Comparison of ENCODE assay signal across 1 cellular context in the genomic region with DNA sequence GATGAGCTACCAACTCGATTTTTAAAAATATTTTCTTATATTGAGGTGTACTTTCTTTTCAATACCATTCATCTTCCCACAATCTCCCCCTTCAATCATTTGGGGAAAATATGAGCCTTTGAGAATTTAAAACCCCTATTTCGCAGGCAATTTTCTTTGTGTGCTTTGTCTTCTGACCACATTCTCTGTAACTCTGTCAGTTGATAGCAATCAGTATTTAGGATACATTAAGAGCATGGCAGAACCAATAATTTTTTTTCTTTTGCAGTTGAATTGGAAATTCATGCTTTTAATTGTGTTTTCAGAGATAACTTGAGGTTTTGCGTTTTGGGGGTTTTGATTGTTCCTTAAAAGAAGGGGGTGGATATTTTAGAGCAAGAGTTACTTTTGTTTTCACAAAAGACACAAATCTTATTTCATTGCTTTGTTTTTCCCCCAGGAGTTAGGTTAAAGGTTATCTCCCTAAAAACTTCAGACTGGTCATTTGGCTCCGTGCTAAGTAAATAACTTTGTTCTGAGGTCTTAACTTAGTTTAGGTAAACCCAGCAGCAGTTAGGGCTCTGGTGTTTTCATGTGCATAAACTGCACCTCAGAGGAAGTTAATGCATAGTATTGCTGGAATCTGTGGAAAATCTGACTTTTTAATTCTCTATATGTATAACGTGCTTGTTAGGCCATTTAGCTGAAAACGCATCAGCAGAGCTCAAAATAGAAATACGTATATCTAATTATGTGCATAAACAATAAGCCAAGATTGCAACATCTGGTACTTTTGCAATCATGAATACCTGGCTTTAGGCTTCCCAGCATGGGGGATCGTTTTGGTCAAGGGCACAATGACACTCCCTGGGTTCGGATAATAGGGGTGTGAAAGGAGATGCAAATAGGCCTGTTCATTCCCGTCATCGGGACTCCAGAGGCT.
TF ChIP-seq lines count a peak whose summit lies in the region.

No MANE protein-coding gene starts in this region.

TF ChIP-seq in HEK293, 187 proteins besides CTCF, POLR2A, EP300 and RAD21 (continued from another document):
- TF ChIP-seq ZNF513 (tag by site-specific recombination; IDR thresholded peaks at IDR 0.05) (no peak), ZNF776 (tag by site-specific recombination; IDR thresholded peaks at IDR 0.05; ENCODE audit: borderline replicate concordance) (no peak), ZXDB (tag by site-specific recombination; IDR thresholded peaks at IDR 0.05) (0 out of 2 replicates have a peak, but pooled peaks have one; percentile 28), ZNF660 (tag by site-specific recombination; IDR thresholded peaks at IDR 0.05) (no peak), ZNF610 (tag by site-specific recombination; IDR thresholded peaks at IDR 0.05; ENCODE audit: borderline replicate concordance) (no peak), ZNF10 (tag by site-specific recombination; IDR thresholded peaks at IDR 0.05) (no peak), KLF7 (tag by site-specific recombination; IDR thresholded peaks at IDR 0.05; ENCODE audit: borderline replicate concordance) (no peak), ZNF561 (tag by site-specific recombination; IDR thresholded peaks at IDR 0.05; ENCODE audit: borderline replicate concordance) (0 out of 2 replicates have a peak, but pooled peaks have one; percentile 20), ZNF521 (tag by site-specific recombination; IDR thresholded peaks at IDR 0.05) (no peak), ZNF202 (tag by site-specific recombination; IDR thresholded peaks at IDR 0.05; ENCODE audit: borderline replicate concordance) (no peak), ZNF311 (tag by site-specific recombination; IDR thresholded peaks at IDR 0.05; ENCODE audit: borderline replicate concordance) (no peak), ZNF510 (tag by site-specific recombination; IDR thresholded peaks at IDR 0.05; ENCODE audit: insufficient replicate concordance) (no peak), ZNF843 (tag by site-specific recombination; IDR thresholded peaks at IDR 0.05) (peak; percentile 43; the same call in 1 of the 2 replicates), TRIM28 (IDR thresholded peaks at IDR 0.05; ENCODE audit: borderline replicate concordance, low read length) (peak; percentile 45; the same call in 1 of the 2 replicates), ZNF184 (tag by site-specific recombination; IDR thresholded peaks at IDR 0.05) (no peak), ZNF335 (tag by site-specific recombination; conservative IDR thresholded peaks at IDR 0.05) (no peak), ZNF302 (tag by site-specific recombination; IDR thresholded peaks at IDR 0.05; ENCODE audit: low read depth) (no peak), ZNF768 (tag by site-specific recombination; IDR thresholded peaks at IDR 0.05) (no peak), ZNF114 (tag by site-specific recombination; IDR thresholded peaks at IDR 0.05) (no peak), TCF7L2 (IDR thresholded peaks at IDR 0.05; ENCODE audit: borderline replicate concordance, low read depth, low read length) (peak; percentile 53; the same call in 1 of the 2 replicates), OVOL3 (tag by site-specific recombination; IDR thresholded peaks at IDR 0.05) (no peak), KLF16 (tag by site-specific recombination; IDR thresholded peaks at IDR 0.05) (no peak), ZNF596 (tag by site-specific recombination; IDR thresholded peaks at IDR 0.05) (no peak), ZNF785 (tag by site-specific recombination; IDR thresholded peaks at IDR 0.05) (no peak), ZBTB21 (tag by site-specific recombination; IDR thresholded peaks at IDR 0.05) (no peak), ZNF664 (tag by site-specific recombination; IDR thresholded peaks at IDR 0.05) (0 out of 2 replicates have a peak, but pooled peaks have one; percentile 5), ZNF639 (tag by site-specific recombination; IDR thresholded peaks at IDR 0.05) (no peak), ZNF274 (IDR thresholded peaks at IDR 0.05; ENCODE audit: low read length) (no peak), ZNF274 (tag by site-specific recombination; IDR thresholded peaks at IDR 0.05; ENCODE audit: borderline replicate concordance) (no peak), ZNF530 (tag by site-specific recombination; IDR thresholded peaks at IDR 0.05; ENCODE audit: low read depth) (no peak), SETDB1 (IDR thresholded peaks at IDR 0.05; ENCODE audit: insufficient read length, low read length) (no peak), ZNF394 (tag by site-specific recombination; IDR thresholded peaks at IDR 0.05; ENCODE audit: borderline replicate concordance) (no peak), ZBTB17 (tag by site-specific recombination; IDR thresholded peaks at IDR 0.05) (no peak), ZNF449 (tag by site-specific recombination; IDR thresholded peaks at IDR 0.05) (0 out of 2 replicates have a peak, but pooled peaks have one; percentile 19)
- TF ChIP-seq, protein P1, sequence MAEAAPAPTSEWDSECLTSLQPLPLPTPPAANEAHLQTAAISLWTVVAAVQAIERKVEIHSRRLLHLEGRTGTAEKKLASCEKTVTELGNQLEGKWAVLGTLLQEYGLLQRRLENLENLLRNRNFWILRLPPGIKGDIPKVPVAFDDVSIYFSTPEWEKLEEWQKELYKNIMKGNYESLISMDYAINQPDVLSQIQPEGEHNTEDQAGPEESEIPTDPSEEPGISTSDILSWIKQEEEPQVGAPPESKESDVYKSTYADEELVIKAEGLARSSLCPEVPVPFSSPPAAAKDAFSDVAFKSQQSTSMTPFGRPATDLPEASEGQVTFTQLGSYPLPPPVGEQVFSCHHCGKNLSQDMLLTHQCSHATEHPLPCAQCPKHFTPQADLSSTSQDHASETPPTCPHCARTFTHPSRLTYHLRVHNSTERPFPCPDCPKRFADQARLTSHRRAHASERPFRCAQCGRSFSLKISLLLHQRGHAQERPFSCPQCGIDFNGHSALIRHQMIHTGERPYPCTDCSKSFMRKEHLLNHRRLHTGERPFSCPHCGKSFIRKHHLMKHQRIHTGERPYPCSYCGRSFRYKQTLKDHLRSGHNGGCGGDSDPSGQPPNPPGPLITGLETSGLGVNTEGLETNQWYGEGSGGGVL (tag by site-specific recombination; IDR thresholded peaks at IDR 0.05): no peak
- TF ChIP-seq, protein P2, sequence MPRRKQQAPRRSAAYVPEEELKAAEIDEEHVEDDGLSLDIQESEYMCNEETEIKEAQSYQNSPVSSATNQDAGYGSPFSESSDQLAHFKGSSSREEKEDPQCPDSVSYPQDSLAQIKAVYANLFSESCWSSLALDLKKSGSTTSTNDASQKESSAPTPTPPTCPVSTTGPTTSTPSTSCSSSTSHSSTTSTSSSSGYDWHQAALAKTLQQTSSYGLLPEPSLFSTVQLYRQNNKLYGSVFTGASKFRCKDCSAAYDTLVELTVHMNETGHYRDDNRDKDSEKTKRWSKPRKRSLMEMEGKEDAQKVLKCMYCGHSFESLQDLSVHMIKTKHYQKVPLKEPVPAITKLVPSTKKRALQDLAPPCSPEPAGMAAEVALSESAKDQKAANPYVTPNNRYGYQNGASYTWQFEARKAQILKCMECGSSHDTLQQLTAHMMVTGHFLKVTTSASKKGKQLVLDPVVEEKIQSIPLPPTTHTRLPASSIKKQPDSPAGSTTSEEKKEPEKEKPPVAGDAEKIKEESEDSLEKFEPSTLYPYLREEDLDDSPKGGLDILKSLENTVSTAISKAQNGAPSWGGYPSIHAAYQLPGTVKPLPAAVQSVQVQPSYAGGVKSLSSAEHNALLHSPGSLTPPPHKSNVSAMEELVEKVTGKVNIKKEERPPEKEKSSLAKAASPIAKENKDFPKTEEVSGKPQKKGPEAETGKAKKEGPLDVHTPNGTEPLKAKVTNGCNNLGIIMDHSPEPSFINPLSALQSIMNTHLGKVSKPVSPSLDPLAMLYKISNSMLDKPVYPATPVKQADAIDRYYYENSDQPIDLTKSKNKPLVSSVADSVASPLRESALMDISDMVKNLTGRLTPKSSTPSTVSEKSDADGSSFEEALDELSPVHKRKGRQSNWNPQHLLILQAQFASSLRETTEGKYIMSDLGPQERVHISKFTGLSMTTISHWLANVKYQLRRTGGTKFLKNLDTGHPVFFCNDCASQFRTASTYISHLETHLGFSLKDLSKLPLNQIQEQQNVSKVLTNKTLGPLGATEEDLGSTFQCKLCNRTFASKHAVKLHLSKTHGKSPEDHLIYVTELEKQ (tag by site-specific recombination; IDR thresholded peaks at IDR 0.05; ENCODE audit: borderline replicate concordance): no peak
- TF ChIP-seq, protein P3, sequence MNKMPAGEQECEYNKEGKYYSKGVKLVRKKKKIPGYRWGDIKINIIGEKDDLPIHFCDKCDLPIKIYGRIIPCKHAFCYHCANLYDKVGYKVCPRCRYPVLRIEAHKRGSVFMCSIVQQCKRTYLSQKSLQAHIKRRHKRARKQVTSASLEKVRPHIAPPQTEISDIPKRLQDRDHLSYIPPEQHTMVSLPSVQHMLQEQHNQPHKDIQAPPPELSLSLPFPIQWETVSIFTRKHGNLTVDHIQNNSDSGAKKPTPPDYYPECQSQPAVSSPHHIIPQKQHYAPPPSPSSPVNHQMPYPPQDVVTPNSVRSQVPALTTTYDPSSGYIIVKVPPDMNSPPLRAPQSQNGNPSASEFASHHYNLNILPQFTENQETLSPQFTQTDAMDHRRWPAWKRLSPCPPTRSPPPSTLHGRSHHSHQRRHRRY (tag by site-specific recombination; IDR thresholded peaks at IDR 0.05): no peak
